In the genomic region with DNA sequence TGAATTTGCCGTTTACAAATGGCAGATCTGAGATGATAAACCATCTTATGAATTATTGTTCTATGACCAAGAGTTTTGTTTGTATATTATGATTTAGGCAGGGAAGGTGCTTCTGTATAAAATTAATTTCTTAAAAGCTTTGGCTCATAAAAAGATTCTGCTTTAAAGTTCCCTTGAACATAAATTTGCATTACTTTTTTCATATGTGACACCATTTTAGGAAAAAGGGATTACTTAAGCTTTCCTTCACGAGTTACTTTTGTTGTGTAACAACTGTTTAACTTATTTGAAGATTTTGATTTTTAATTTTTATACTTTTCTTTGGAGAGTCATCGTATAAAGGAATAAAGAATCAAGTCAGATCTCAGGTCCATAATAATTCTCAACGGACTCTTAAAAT, we compare ENCODE assay signal across 9 cellular contexts. TPM values are rescaled to one million over a fixed set of nuclear protein-coding genes. Genes with fewer than 3 reads are reported as not detected.
DNase-seq lines count a peak whose midpoint lies in the region; ATAC-seq and TF ChIP-seq lines count a peak whose summit lies in the region.
"Had no signal": no experiment of that assay in that cellular context is flagged by ENCODE, and none has a peak within 500 bp of the region (broad histone marks: within the 10 kb centered on the region; RNA-seq: fewer than 3 reads in every experiment).

No MANE protein-coding gene starts in this region.

- H2AFZ ChIP-seq in PC-9 = no peak overlapping the region

- H3K4me2 ChIP-seq in PC-9 = peak overlapping the region; percentile 94

- WGBS in esophagus muscularis mucosa = 59% methylated on average over 4 of the region's 4 CpGs

- H4K20me1 ChIP-seq in PC-9 (ENCODE audit: insufficient read depth) = peaks cover 18% of the 10 kb centered on the region

- peaks cover 5% of the 10 kb centered on the region; the same call in 1 of the 2 replicates for H3F3A ChIP-seq in PC-9 (ENCODE audit: insufficient read depth, low read depth)

- TF ChIP-seq EP300 in esophagus muscularis mucosa (IDR thresholded peaks at IDR 0.05) = no peak

- H3K4me1 ChIP-seq in PC-9 (replicated peaks; ENCODE audit: insufficient read depth) (peaks cover 38% of the 10 kb centered on the region), esophagus muscularis mucosa (peaks cover 27 to 56% (median 51%) of the 10 kb centered on the region in 4 donors)

- POLR2A ChIA-PET in PC-9 (lab: Charles Lee; ENCODE audit: unreplicated experiment) = no interaction called here

- H3K27me3 ChIP-seq in PC-9 (ENCODE audit: insufficient read depth, low read depth) (no peaks in the 10 kb centered on the region), esophagus muscularis mucosa (no peaks in the 10 kb centered on the region)

- CTCF ChIA-PET in PC-9 (lab: Charles Lee) = no interaction called here

- no peaks in the 10 kb centered on the region for H3K9me2 ChIP-seq in PC-9 (ENCODE audit: insufficient read depth)

- DNase-seq in PC-9 = no peak
- DNase-seq in esophagus muscularis mucosa (ENCODE audit: extremely low spot score) = no peak
- peak; percentile 26 for DNase-seq in pons (ENCODE audit: low spot score)
- no peak for DNase-seq in effector CD4-positive, alpha-beta T cell
- DNase-seq in stimulated activated CD4-positive, alpha-beta T cell treated with anti-CD3 and anti-CD28 coated beads, Interleukin-4, amount 100 ng/mL, for 4 hours = no peak
- DNase-seq in DMS 273 (lab: John Stamatoyannopoulos, UW; ENCODE audit: unreplicated experiment) = no peak
- DNase-seq: GF-D8 had no signal

- no TSS peak for BruUV-seq in PC-9 (replicated peaks; lab: Mats Ljungman, UMichigan)

- H3K36me3 ChIP-seq in PC-9 (ENCODE audit: low read depth) (peaks cover 12% of the 10 kb centered on the region; the same call in 1 of the 2 replicates), esophagus muscularis mucosa (no peaks in the 10 kb centered on the region)

- TF ChIP-seq POLR2A in esophagus muscularis mucosa (IDR thresholded peaks at IDR 0.05; ENCODE audit: low read depth) = no peak

- H3K4me3 ChIP-seq in GM08714 (ENCODE audit: low read length) (peak overlapping the region; percentile 92; the same call in 1 of the 2 replicates), PC-9 (peak overlapping the region; percentile 98; the same call in 1 of the 2 replicates), esophagus muscularis mucosa (peak overlapping the region; percentile 21 to 97 (median 92))

- H3K9me3 ChIP-seq in PC-9 (ENCODE audit: insufficient read depth, low read depth) = no peaks in the 10 kb centered on the region
- H3K9me3 ChIP-seq in esophagus muscularis mucosa = no peaks in the 10 kb centered on the region

- no peak for TF ChIP-seq CTCF in PC-9 (conservative IDR thresholded peaks at IDR 0.05)
- no peak for TF ChIP-seq CTCF in esophagus muscularis mucosa (IDR thresholded peaks at IDR 0.05)

- peaks cover 76% of the 10 kb centered on the region for H3K79me2 ChIP-seq in PC-9 (ENCODE audit: low read depth)

- ATAC-seq in GM18519 (IDR thresholded peaks at IDR 0.05; ENCODE audit: low FRiP score, unreplicated experiment) = no peak

- H3K27ac ChIP-seq in PC-9 (0 out of 2 replicates have a peak overlapping the region, but pooled peaks have one; percentile 11), esophagus muscularis mucosa (replicated peaks in 1 of 4) (peak overlapping the region in 3 of 4 donors; percentile 11 to 99 (median 98))

- intact Hi-C loops in PC-9 (cut with micrococcal nuclease; ENCODE audit: unreplicated experiment) (loop anchor here (5.0 to 10.0 kb wide), 3 partner anchors 163 to 581 kb away; partner anchors contain the start of gene CMAS), esophagus muscularis mucosa (cut with DNase I) (no loop called here)

RNA-seq across cellular contexts. Expression of gene ETNK1, which starts 3.3 kb away (rescaled TPM):
- 64.0 and 87.9 TPM in 2 replicates for total RNA-seq in PC-9 (2021)
- 10 to 100 TPM; 17.6 to 21.2 (median 19.4) TPM for total RNA-seq in esophagus muscularis mucosa
